8 cellular contexts compared by ENCODE assay signal in the genomic region with DNA sequence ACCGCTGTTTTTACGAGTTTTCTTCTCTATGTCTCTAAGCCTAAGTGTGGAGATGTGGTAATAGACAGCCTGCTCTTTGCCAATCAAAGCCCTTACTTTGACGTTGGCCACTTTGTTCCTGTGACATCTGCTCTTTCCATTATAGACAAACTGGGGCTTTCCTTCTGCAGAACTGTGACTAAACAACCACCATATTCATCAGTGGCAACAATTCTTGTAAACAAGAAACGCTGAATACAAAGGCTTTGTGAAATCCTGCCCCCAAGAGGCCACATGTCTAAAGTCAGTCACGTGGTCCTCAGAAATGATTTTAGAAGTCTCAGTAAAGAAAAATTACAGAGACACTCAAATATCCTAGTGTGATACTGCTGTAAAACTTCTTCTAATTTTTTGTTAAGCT. TPM values are rescaled to one million over a fixed set of nuclear protein-coding genes. Genes with fewer than 3 reads are reported as not detected.
DNase-seq lines count a peak whose midpoint lies in the region; ATAC-seq and FAIRE-seq lines count a peak whose summit lies in the region.

No MANE protein-coding gene starts in this region.

- peak; percentile 49 for DNase-seq in NCI-H345 (lab: John Stamatoyannopoulos, UW)
- DNase-seq in NCI-H345 treated with DMSO at 0.1 percent for 48 hours (lab: John Stamatoyannopoulos, UW; ENCODE audit: unreplicated experiment), result no peak
- peak; percentile 52 to 54 for DNase-seq in SJSA1 (ENCODE audit: low read depth in 1 of 2, low spot score in 2 of 2)
- DNase-seq in naive thymus-derived CD4-positive, alpha-beta T cell, result peak in 2 of 9 donors; percentile 7 to 16
- no peak for DNase-seq in effector memory CD4-positive, alpha-beta T cell

- peak; percentile 85 for ATAC-seq in GM19395 (IDR thresholded peaks at IDR 0.05; ENCODE audit: unreplicated experiment)
- peak; percentile 89 for ATAC-seq in HG03520 (IDR thresholded peaks at IDR 0.05; ENCODE audit: unreplicated experiment)
- peak; percentile 79 for ATAC-seq in naive thymus-derived CD4-positive, alpha-beta T cell

- no peaks in the 10 kb centered on the region for H3K36me3 Mint-ChIP-seq in naive thymus-derived CD4-positive, alpha-beta T cell

- peak overlapping the region; percentile 52 for H3K27ac ChIP-seq in SJSA1
- no peak overlapping the region for H3K27ac ChIP-seq in naive thymus-derived CD4-positive, alpha-beta T cell (ENCODE audit: low read depth, low read length)
- H3K27ac ChIP-seq in effector memory CD4-positive, alpha-beta T cell (ENCODE audit: insufficient read depth, low read length, poor library complexity, severe bottlenecking), result no peak overlapping the region

- H3K4me3 Mint-ChIP-seq in naive thymus-derived CD4-positive, alpha-beta T cell, result no peak overlapping the region

- FAIRE-seq in endometrium (lab: Jason Lieb, UNC), result peak; percentile 8

- intact Hi-C loops in naive thymus-derived CD4-positive, alpha-beta T cell (cut with micrococcal nuclease), result no loop called here

- peaks cover 31% of the 10 kb centered on the region for H3K4me1 ChIP-seq in SJSA1 (replicated peaks)
- H3K4me1 ChIP-seq in naive thymus-derived CD4-positive, alpha-beta T cell (ENCODE audit: control insufficient read depth in 2 of 2, insufficient read depth in 2 of 2, low read length in 2 of 2), result no peaks in the 10 kb centered on the region
- H3K4me1 ChIP-seq in effector memory CD4-positive, alpha-beta T cell (ENCODE audit: control insufficient read depth, insufficient read depth, low read length, poor library complexity, severe bottlenecking), result no peaks in the 10 kb centered on the region

- H3K9me3 ChIP-seq in SJSA1 (replicated peaks), result no peaks in the 10 kb centered on the region
- H3K9me3 ChIP-seq in naive thymus-derived CD4-positive, alpha-beta T cell (ENCODE audit: control insufficient read depth in 2 of 3, low read length in 3 of 3), result no peaks in the 10 kb centered on the region
- no peaks in the 10 kb centered on the region for H3K9me3 ChIP-seq in effector memory CD4-positive, alpha-beta T cell (ENCODE audit: control insufficient read depth, low read length)

- POLR2A ChIA-PET in naive thymus-derived CD4-positive, alpha-beta T cell (lab: Charles Lee), result no interaction called here

- H3K27me3 ChIP-seq in SJSA1 (replicated peaks), result no peaks in the 10 kb centered on the region
- no peaks in the 10 kb centered on the region for H3K27me3 ChIP-seq in naive thymus-derived CD4-positive, alpha-beta T cell (ENCODE audit: control insufficient read depth in 2 of 2, insufficient read depth in 2 of 2, low read length in 2 of 2)
- no peaks in the 10 kb centered on the region for H3K27me3 ChIP-seq in effector memory CD4-positive, alpha-beta T cell (replicated peaks; ENCODE audit: control insufficient read depth, insufficient read depth, low read length, poor library complexity, severe bottlenecking)

- H3K27ac Mint-ChIP-seq in naive thymus-derived CD4-positive, alpha-beta T cell, result no peak overlapping the region

- peaks cover 0 to 3% (median 0%) of the 10 kb centered on the region in 7 donors for H3K4me1 Mint-ChIP-seq in naive thymus-derived CD4-positive, alpha-beta T cell

- CTCF ChIA-PET in naive thymus-derived CD4-positive, alpha-beta T cell (lab: Charles Lee), result no interaction called here

- no peaks in the 10 kb centered on the region for H3K36me3 ChIP-seq in SJSA1
- H3K36me3 ChIP-seq in naive thymus-derived CD4-positive, alpha-beta T cell (ENCODE audit: control insufficient read depth in 2 of 3, insufficient read depth in 3 of 3, low read length in 3 of 3), result no peaks in the 10 kb centered on the region
- no peaks in the 10 kb centered on the region for H3K36me3 ChIP-seq in effector memory CD4-positive, alpha-beta T cell (ENCODE audit: control insufficient read depth, insufficient read depth, low read length)

- H3K9me3 Mint-ChIP-seq in naive thymus-derived CD4-positive, alpha-beta T cell, result peaks cover 0 to 2% (median 0%) of the 10 kb centered on the region in 11 donors

- peaks cover 10 to 21% (median 17%) of the 10 kb centered on the region in 5 donors for H3K27me3 Mint-ChIP-seq in naive thymus-derived CD4-positive, alpha-beta T cell

- H3K4me3 ChIP-seq in SJSA1, result no peak overlapping the region
- no peak overlapping the region for H3K4me3 ChIP-seq in naive thymus-derived CD4-positive, alpha-beta T cell (ENCODE audit: low read length)
- H3K4me3 ChIP-seq in effector memory CD4-positive, alpha-beta T cell (ENCODE audit: insufficient read depth, low read depth, low read length, poor library complexity, severe bottlenecking), result no peak overlapping the region

RNA-seq across cellular contexts. Expression of a gene that starts 59.6 kb away (rescaled TPM):
- total RNA-seq in SJSA1 (2014; rRNA removed; shearing (Covaris generic)), result 157 and 250 TPM in 2 replicates
- 100 to 1,000 TPM in 3 of 5 experiments, 10 to 100 TPM in 2; 86.2 to 129 (median 111) TPM for total RNA-seq in naive thymus-derived CD4-positive, alpha-beta T cell
- 100 to 1,000 TPM; 187 to 191 TPM for polyA plus RNA-seq in naive thymus-derived CD4-positive, alpha-beta T cell

Comparison
In these comparisons a context has a peak if more than half of its experiments do, and no peak if none do; other contexts are left out.
1. DNase-seq: peak in NCI-H345 (single experiment) and SJSA1 (2 of 2); none in NCI-H345 treated with DMSO at 0.1 percent for 48 hours (single experiment) and effector memory CD4-positive, alpha-beta T cell (0 of 3).
2. Peak in every context shown above with its lines, with median percentiles within 50 percentile points of each other: ATAC-seq.